In genomic region chr2:25389161-25389560, GRCh38 we compare ENCODE assay signal across 1 cellular context.
TF ChIP-seq lines count a peak whose summit lies in the region.

No MANE protein-coding gene starts in this region.

TF ChIP-seq in GM12878, 131 proteins besides CTCF, POLR2A, EP300 and RAD21:
- TF ChIP-seq ETV6 (conservative IDR thresholded peaks at IDR 0.05 in 1 of 2, IDR thresholded peaks at IDR 0.05 in 1 of 2; ENCODE audit: borderline replicate concordance in 1 of 2, low read depth in 1 of 2) (no peak), SP1 (IDR thresholded peaks at IDR 0.05; ENCODE audit: low read depth, low read length) (no peak), CHD1 (IDR thresholded peaks at IDR 0.05; ENCODE audit: low read depth, low read length) (no peak), JUND (IDR thresholded peaks at IDR 0.05; ENCODE audit: low read depth, low read length) (no peak)
